22 cellular contexts compared by ENCODE assay signal in the genomic region with DNA sequence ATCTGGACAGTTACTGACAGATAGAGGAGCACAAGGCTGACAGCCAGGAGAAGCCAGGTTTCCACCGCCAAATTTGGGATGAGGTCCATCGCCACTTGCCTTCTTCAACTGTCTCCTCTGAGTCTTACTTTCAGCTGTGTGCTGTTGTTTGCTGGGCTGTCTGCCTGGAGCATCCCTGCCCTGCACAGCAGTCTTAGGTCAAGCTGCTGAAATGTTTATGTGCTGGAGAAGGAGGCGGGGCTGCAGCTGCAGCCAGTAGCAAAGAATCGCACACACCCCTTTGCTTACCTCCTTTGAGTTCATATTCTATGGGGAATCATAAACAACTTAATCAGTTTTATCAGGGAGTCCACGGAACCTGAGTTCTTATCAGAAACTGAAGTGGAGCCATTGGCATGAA. TPM values are rescaled to one million over a fixed set of nuclear protein-coding genes. Genes with fewer than 3 reads are reported as not detected.
A peak's percentile ranks its signal among the peaks of the same experiment; 100 is the strongest.
DNase-seq lines count a peak whose midpoint lies in the region; ATAC-seq and TF ChIP-seq lines count a peak whose summit lies in the region.
"Had no signal": no experiment of that assay in that cellular context is flagged by ENCODE, and none has a peak within 500 bp of the region (broad histone marks: within the 10 kb centered on the region; RNA-seq: fewer than 3 reads in every experiment).

No MANE protein-coding gene starts in this region.

- no peaks in the 10 kb centered on the region for H3K27me3 Mint-ChIP-seq in Calu3 (ENCODE audit: unreplicated experiment)

- H3K36me3 Mint-ChIP-seq in Calu3 (ENCODE audit: insufficient read depth, unreplicated experiment), result peaks cover 5% of the 10 kb centered on the region

- no peak overlapping the region for H3K4me3 Mint-ChIP-seq in Calu3 (ENCODE audit: low read depth, unreplicated experiment)
- H3K4me3 Mint-ChIP-seq: CD8-positive, alpha-beta memory T cell had no signal

- peaks cover 22% of the 10 kb centered on the region for H3K4me1 Mint-ChIP-seq in Calu3 (ENCODE audit: low read depth, unreplicated experiment)
- H3K4me1 Mint-ChIP-seq: CD8-positive, alpha-beta memory T cell had no signal

- WGBS in stomach, 5 donors, result 40 to 45% (median 42%) methylated on average over 5 of the region's 5 CpGs

- DNase-seq in Calu3 (no peak), Peyer's patch (peak in 2 of 3 donors; percentile 64 to 66), left lung (no peak), stomach (no peak), lower lobe of right lung (no peak), gastrocnemius medialis (no peak)
- DNase-seq in stimulated activated CD4-positive, alpha-beta T cell treated with anti-CD3 and anti-CD28 coated beads, Interleukin-4, amount 100 ng/mL, for 1 hour, result no peak
- DNase-seq: CD8-positive, alpha-beta memory T cell; DMS 273 treated with DMSO at 0.1 percent for 48 hours; GF-D8; GOT3; NCI-H1092 treated with DMSO at 0.1 percent for 48 hours; NCI-H187; NCI-H446; NCI-H69; NK-92 treated with Interleukin-12 subunit alpha and Interleukin-12 subunit beta, amount 100 ng/mL, for 24 hours had no signal

- CTCF ChIA-PET in Calu3 (lab: Charles Lee), result no interaction called here

- H3K27ac Mint-ChIP-seq in Calu3 (ENCODE audit: unreplicated experiment), result peak overlapping the region; percentile 60

- H3K9me3 ChIP-seq in Peyer's patch (no peaks in the 10 kb centered on the region), left lung (no peaks in the 10 kb centered on the region), stomach (peaks cover 0 to 6% (median 0%) of the 10 kb centered on the region in 4 donors), lower lobe of right lung (no peaks in the 10 kb centered on the region), gastrocnemius medialis (no peaks in the 10 kb centered on the region)
- H3K9me3 ChIP-seq: BLaER1 had no signal

- no peak for TF ChIP-seq POLR2A in Peyer's patch (IDR thresholded peaks at IDR 0.05)
- TF ChIP-seq POLR2A in stomach (IDR thresholded peaks at IDR 0.05), result no peak
- no peak for TF ChIP-seq POLR2A in gastrocnemius medialis (IDR thresholded peaks at IDR 0.05)

- intact Hi-C loops in Calu3 (cut with micrococcal nuclease; ENCODE audit: unreplicated experiment), result no loop called here
- intact Hi-C loops in left lung (cut with DNase I), result no loop called here
- intact Hi-C loops in stomach (cut with DNase I; ENCODE audit: low total_unique reads), result no loop called here
- intact Hi-C loops in lower lobe of right lung (cut with DNase I), result no loop called here
- intact Hi-C loops in gastrocnemius medialis (cut with DNase I; ENCODE audit: low total_unique reads), result no loop called here

- H3K27me3 ChIP-seq in Peyer's patch (no peaks in the 10 kb centered on the region), left lung (no peaks in the 10 kb centered on the region), stomach (no peaks in the 10 kb centered on the region), lower lobe of right lung (ENCODE audit: low read depth) (no peaks in the 10 kb centered on the region), gastrocnemius medialis (no peaks in the 10 kb centered on the region)
- H3K27me3 ChIP-seq: BLaER1 had no signal

- peaks cover 0 to 12% (median 0%) of the 10 kb centered on the region in 4 donors for H3K4me1 ChIP-seq in Peyer's patch
- no peaks in the 10 kb centered on the region for H3K4me1 ChIP-seq in left lung
- H3K4me1 ChIP-seq in stomach, result peaks cover 0 to 8% (median 0%) of the 10 kb centered on the region in 4 donors
- H3K4me1 ChIP-seq in lower lobe of right lung, result no peaks in the 10 kb centered on the region
- no peaks in the 10 kb centered on the region for H3K4me1 ChIP-seq in gastrocnemius medialis

- H3K9me3 Mint-ChIP-seq in Calu3 (ENCODE audit: low read depth, unreplicated experiment), result no peaks in the 10 kb centered on the region
- H3K9me3 Mint-ChIP-seq: CD8-positive, alpha-beta memory T cell had no signal

- TF ChIP-seq EP300 in stomach (IDR thresholded peaks at IDR 0.05), result no peak

- no peak for TF ChIP-seq CTCF in Calu3 (IDR thresholded peaks at IDR 0.05; ENCODE audit: unreplicated experiment)
- TF ChIP-seq CTCF in Peyer's patch (IDR thresholded peaks at IDR 0.05), result no peak
- no peak for TF ChIP-seq CTCF in left lung (IDR thresholded peaks at IDR 0.05)
- no peak for TF ChIP-seq CTCF in stomach (IDR thresholded peaks at IDR 0.05)
- TF ChIP-seq CTCF in lower lobe of right lung (IDR thresholded peaks at IDR 0.05), result no peak
- TF ChIP-seq CTCF in gastrocnemius medialis (IDR thresholded peaks at IDR 0.05 in 4 of 5, conservative IDR thresholded peaks at IDR 0.05 in 1 of 5), result no peak

- BruUV-seq in Calu3 (replicated peaks; lab: Mats Ljungman, UMichigan), result no TSS peak

- ATAC-seq in left lung (peak; percentile 51), lower lobe of right lung (no peak), HG02870 (IDR thresholded peaks at IDR 0.05; ENCODE audit: unreplicated experiment) (no peak), gastrocnemius medialis (no peak)

- H3K27ac ChIP-seq in Peyer's patch, result peak overlapping the region in 2 of 4 donors; percentile 32 to 73
- peak overlapping the region in 1 of 2 donors; percentile 33 for H3K27ac ChIP-seq in left lung
- peak overlapping the region in 3 of 5 donors; percentile 8 to 71 (median 55) for H3K27ac ChIP-seq in stomach
- H3K27ac ChIP-seq in lower lobe of right lung, result no peak overlapping the region
- H3K27ac ChIP-seq in gastrocnemius medialis, result no peak overlapping the region
- H3K27ac ChIP-seq: BLaER1, KMS-11 had no signal

- in situ Hi-C loops in gastrocnemius medialis (cut with MboI; ENCODE audit: low sequenced_read_pairs in 4 of 4), result no loop called here

- H3K4me3 ChIP-seq in Peyer's patch (no peak overlapping the region), left lung (no peak overlapping the region), stomach (no peak overlapping the region), lower lobe of right lung (no peak overlapping the region), gastrocnemius medialis (no peak overlapping the region)
- H3K4me3 ChIP-seq: BLaER1 had no signal

- no peaks in the 10 kb centered on the region for H3K36me3 ChIP-seq in Peyer's patch
- no peaks in the 10 kb centered on the region for H3K36me3 ChIP-seq in left lung
- no peaks in the 10 kb centered on the region for H3K36me3 ChIP-seq in stomach
- H3K36me3 ChIP-seq in lower lobe of right lung, result no peaks in the 10 kb centered on the region
- H3K36me3 ChIP-seq in gastrocnemius medialis, result no peaks in the 10 kb centered on the region
- H3K36me3 ChIP-seq: BLaER1 had no signal

RNA-seq across cellular contexts. Expression of a gene that starts 20.1 kb away (rescaled TPM):
- total RNA-seq in Calu3 (2022) (44.9 and 70.7 TPM in 2 replicates), Peyer's patch (1,000 to 10,000 TPM in 2 of 4 donors, 100 to 1,000 TPM in 2; 135 to 1,701 (median 1,072) TPM), left lung (1 to 10 TPM; 5.7 to 6.0 TPM), stomach (100 to 1,000 TPM in 4 of 5 donors, 10 to 100 TPM in 1; 45.2 to 538 (median 423) TPM), lower lobe of right lung (15.5 TPM), gastrocnemius medialis (1 to 10 TPM in 2 of 4 donors, under 1 TPM in 1, not detected in 1; 0.70 to 9.2 (median 1.8) TPM)
- polyA plus RNA-seq in stomach, result 10 to 100 TPM; 26.3 to 81.7 (median 44.5) TPM
- total RNA-seq: CD8-positive, alpha-beta memory T cell had no signal

RNA-seq across cellular contexts. Expression of a gene that starts 35.0 kb away (rescaled TPM):
- total RNA-seq in Calu3 (2022) (0.71 and 0.86 TPM in 2 replicates), Peyer's patch (1 to 10 TPM in 1 of 4 donors, under 1 TPM in 1, not detected in 2; 0.76 to 5.3 TPM), left lung (under 1 TPM; 0.37 to 0.41 TPM), stomach (not detected), lower lobe of right lung (0.21 TPM), gastrocnemius medialis (1 to 10 TPM in 1 of 4 donors, under 1 TPM in 1, not detected in 2; 0.26 to 1.7 TPM)
- polyA plus RNA-seq in stomach, result not detected
- total RNA-seq: A172; CD8-positive, alpha-beta memory T cell; Daoy; MCF 10A had no signal
- polyA plus RNA-seq: CD8-positive, alpha-beta memory T cell had no signal

Comparison
In these comparisons a context has a peak if more than half of its experiments do, and no peak if none do; other contexts are left out.
1. DNase-seq: peak in Peyer's patch (2 of 3); none in Calu3 (single experiment), left lung (0 of 2), stomach (single experiment), lower lobe of right lung (single experiment), stimulated activated CD4-positive, alpha-beta T cell treated with anti-CD3 and anti-CD28 coated beads, Interleukin-4, amount 100 ng/mL, for 1 hour (single experiment) and gastrocnemius medialis (0 of 2).
2. H3K27ac ChIP-seq: peak in stomach (3 of 5); none in lower lobe of right lung (single experiment) and gastrocnemius medialis (0 of 4).